Comparison of ENCODE assay signal across 30 cellular contexts in genomic region chr6:122264557-122264956, GRCh38.
"Had no signal": no experiment of that assay in that cellular context is flagged by ENCODE, and none has a peak within 500 bp of the region (broad histone marks: within the 10 kb centered on the region; RNA-seq: fewer than 3 reads in every experiment).

No MANE protein-coding gene starts in this region.

- H3K9me3 ChIP-seq: colonic mucosa, mucosa of descending colon, right lobe of liver, thyroid gland, vagina had no signal

- H3K27me3 Mint-ChIP-seq: dendritic cell treated with granulocyte-macrophage colony-stimulating factor and Interleukin-4, amounts not matched to agents 40 ng/mL and 50 ng/mL, for 4 days; effector memory CD8-positive, alpha-beta T cell; memory B cell; naive B cell; natural killer cell treated with Interleukin-12 subunit alpha and Interleukin-12 subunit beta and Interleukin-15 and Interleukin-18, amount 100 ng/mL, for 72 hours; progenitor cell of endocrine pancreas had no signal

- FAIRE-seq: endometrium, keratinocyte had no signal

- H3K9ac ChIP-seq: parathyroid adenoma had no signal

- DNase-seq: colonic mucosa; effector memory CD8-positive, alpha-beta T cell; erythroblast; esophagus squamous epithelium; foreskin melanocyte; glutamatergic neuron; heart right ventricle; hippocampal formation; mucosa of descending colon; naive B cell; right lobe of liver; stimulated activated CD4-positive, alpha-beta T cell treated with anti-CD3 and anti-CD28 coated beads, Interleukin-2, amount 100 ng/mL, for 24 hours; stimulated activated CD4-positive, alpha-beta T cell treated with anti-CD3 and anti-CD28 coated beads, Interleukin-4, amount 100 ng/mL, for 24 hours; stimulated activated naive CD4-positive, alpha-beta T cell treated with Interleukin-2 at 50 U/mL for 16 hours; stomach; thyroid gland; trophoblast cell had no signal

- H3K27me3 ChIP-seq: colonic mucosa, esophagus squamous epithelium, heart right ventricle, right lobe of liver, stomach, thyroid gland, vagina had no signal

- ATAC-seq: effector memory CD8-positive, alpha-beta T cell; heart right ventricle; mucosa of descending colon; natural killer cell treated with Interleukin-12 subunit alpha and Interleukin-12 subunit beta and Interleukin-15 and Interleukin-18, amount 100 ng/mL, for 72 hours; right lobe of liver; stimulated activated effector memory CD8-positive, alpha-beta T cell treated with anti-CD3 and anti-CD28 coated beads, Interleukin-12 subunit alpha, Interleukin-12 subunit beta, amount 100 ng/mL, for 72 hours had no signal

- H3K4me3 ChIP-seq: colonic mucosa, esophagus squamous epithelium, heart right ventricle, lung, mucosa of descending colon, right lobe of liver, smooth muscle cell, stomach, thyroid gland, vagina had no signal

- H3K27ac Mint-ChIP-seq: dendritic cell treated with granulocyte-macrophage colony-stimulating factor and Interleukin-4, amounts not matched to agents 40 ng/mL and 50 ng/mL, for 4 days; effector memory CD8-positive, alpha-beta T cell; memory B cell; mesothelial cell of epicardium; naive B cell; natural killer cell treated with Interleukin-12 subunit alpha and Interleukin-12 subunit beta and Interleukin-15 and Interleukin-18, amount 100 ng/mL, for 72 hours; progenitor cell of endocrine pancreas; stimulated activated effector memory CD8-positive, alpha-beta T cell treated with anti-CD3 and anti-CD28 coated beads, Interleukin-12 subunit alpha, Interleukin-12 subunit beta, amount 100 ng/mL, for 72 hours had no signal

- H3K36me3 Mint-ChIP-seq: memory B cell; mesothelial cell of epicardium; naive B cell; natural killer cell treated with Interleukin-12 subunit alpha and Interleukin-12 subunit beta and Interleukin-15 and Interleukin-18, amount 100 ng/mL, for 72 hours; stimulated activated effector memory CD8-positive, alpha-beta T cell treated with anti-CD3 and anti-CD28 coated beads, Interleukin-12 subunit alpha, Interleukin-12 subunit beta, amount 100 ng/mL, for 72 hours had no signal

- H3K79me2 ChIP-seq: parathyroid adenoma had no signal

- H3K4me1 Mint-ChIP-seq: memory B cell; mesothelial cell of epicardium; naive B cell; neural crest cell; stimulated activated effector memory CD8-positive, alpha-beta T cell treated with anti-CD3 and anti-CD28 coated beads, Interleukin-12 subunit alpha, Interleukin-12 subunit beta, amount 100 ng/mL, for 72 hours had no signal

- H3K4me2 ChIP-seq: smooth muscle cell had no signal

- H3K9me3 Mint-ChIP-seq: memory B cell had no signal

- H3K4me3 Mint-ChIP-seq: dendritic cell treated with granulocyte-macrophage colony-stimulating factor and Interleukin-4, amounts not matched to agents 40 ng/mL and 50 ng/mL, for 4 days; effector memory CD8-positive, alpha-beta T cell; memory B cell; mesothelial cell of epicardium; naive B cell; natural killer cell treated with Interleukin-12 subunit alpha and Interleukin-12 subunit beta and Interleukin-15 and Interleukin-18, amount 100 ng/mL, for 72 hours; neural crest cell; stimulated activated effector memory CD8-positive, alpha-beta T cell treated with anti-CD3 and anti-CD28 coated beads, Interleukin-12 subunit alpha, Interleukin-12 subunit beta, amount 100 ng/mL, for 72 hours had no signal

- H3K27ac ChIP-seq: colonic mucosa, esophagus squamous epithelium, heart right ventricle, parathyroid adenoma, right lobe of liver, stomach, thyroid gland, vagina had no signal

- H3K4me1 ChIP-seq: colonic mucosa, esophagus squamous epithelium, heart right ventricle, parathyroid adenoma, right lobe of liver, stomach, thyroid gland, vagina had no signal

- H2AFZ ChIP-seq: parathyroid adenoma had no signal

- H3K36me3 ChIP-seq: colonic mucosa, esophagus squamous epithelium, heart right ventricle, right lobe of liver, stomach, thyroid gland, vagina had no signal
